1 cellular context compared by ENCODE assay signal in genomic region chr11:115912484-115912945, GRCh38.
TF ChIP-seq lines count a peak whose summit lies in the region.

No MANE protein-coding gene starts in this region.

TF ChIP-seq in GM12878, 131 proteins besides CTCF, POLR2A, EP300 and RAD21 (continued from another document):
- TF ChIP-seq CEBPZ (IDR thresholded peaks at IDR 0.05; ENCODE audit: low read depth, low read length) (no peak), MEF2A (IDR thresholded peaks at IDR 0.05; ENCODE audit: insufficient read depth, low read depth, low read length) (no peak)
